In the genomic region with DNA sequence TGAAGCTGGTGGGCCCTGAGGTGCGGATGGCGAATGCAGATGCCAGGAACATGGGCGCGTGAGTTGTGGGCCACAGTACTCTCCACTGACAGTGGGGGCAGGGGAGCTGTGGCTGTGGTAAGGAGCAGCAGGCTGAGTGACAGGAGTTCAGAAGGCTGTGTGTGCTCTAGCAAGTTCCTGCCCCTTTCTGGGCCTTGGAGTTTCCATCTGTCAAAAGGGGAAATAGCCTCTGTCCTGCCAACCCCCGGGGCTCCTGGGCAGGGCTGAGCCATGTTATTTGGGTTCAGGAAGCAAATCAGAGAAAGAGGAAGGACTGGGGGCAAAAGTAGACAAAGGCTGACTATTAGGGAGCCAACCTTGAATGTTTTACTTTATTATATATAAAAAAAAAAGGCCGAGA, we compare ENCODE assay signal across 14 cellular contexts. TPM values are rescaled to one million over a fixed set of nuclear protein-coding genes. Genes with fewer than 3 reads are reported as not detected.
DNase-seq lines count a peak whose midpoint lies in the region; ATAC-seq and TF ChIP-seq lines count a peak whose summit lies in the region.
"Had no signal": no experiment of that assay in that cellular context is flagged by ENCODE, and none has a peak within 500 bp of the region (broad histone marks: within the 10 kb centered on the region; RNA-seq: fewer than 3 reads in every experiment).

No MANE protein-coding gene starts in this region.

- intact Hi-C loops in left cardiac atrium (cut with DNase I), result no loop called here

- no peak for DNase-seq in Peyer's patch
- no peak for DNase-seq in left cardiac atrium
- DNase-seq in pons (ENCODE audit: low spot score), result peak; percentile 49
- no peak for DNase-seq in type B pancreatic cell (ENCODE audit: extremely low spot score, unreplicated experiment)
- DNase-seq in AG08395 (ENCODE audit: low spot score), result no peak
- no peak for DNase-seq in NK-92 (lab: John Stamatoyannopoulos, UW; ENCODE audit: unreplicated experiment)
- DNase-seq: CD4-positive, CD25-positive, alpha-beta regulatory T cell; GOT3; MM.1S; NCI-H446 treated with DMSO at 0.1 percent for 48 hours had no signal

- no peak overlapping the region for H3K4me3 Mint-ChIP-seq in type B pancreatic cell
- H3K4me3 Mint-ChIP-seq: CD4-positive, CD25-positive, alpha-beta regulatory T cell; stimulated activated naive CD8-positive, alpha-beta T cell treated with anti-CD3 and anti-CD28 coated beads, Interleukin-15, Interleukin-2, amounts not matched to agents 100 ng/mL and 50 ng/mL, for 24 hours had no signal

- no peaks in the 10 kb centered on the region for H3K4me1 Mint-ChIP-seq in type B pancreatic cell (ENCODE audit: unreplicated experiment)
- H3K4me1 Mint-ChIP-seq: CD4-positive, CD25-positive, alpha-beta regulatory T cell had no signal

- H3K4me3 ChIP-seq in HEK293 (ENCODE audit: low read depth, low read length), result no peak overlapping the region
- no peak overlapping the region for H3K4me3 ChIP-seq in Peyer's patch

- no peaks in the 10 kb centered on the region for H3K4me1 ChIP-seq in HEK293 (ENCODE audit: control insufficient read depth, insufficient read depth, low read length)
- peaks cover 0 to 7% (median 0%) of the 10 kb centered on the region in 4 donors for H3K4me1 ChIP-seq in Peyer's patch

- TF ChIP-seq CTCF in HEK293 (tag by site-specific recombination; IDR thresholded peaks at IDR 0.05), result no peak
- TF ChIP-seq CTCF in Peyer's patch (IDR thresholded peaks at IDR 0.05), result no peak
- no peak for TF ChIP-seq CTCF in type B pancreatic cell (conservative IDR thresholded peaks at IDR 0.05)

- H3K27ac ChIP-seq in HEK293 (ENCODE audit: extremely low read depth, low read depth, low read length) (no peak overlapping the region), Peyer's patch (peak overlapping the region in 3 of 4 donors; percentile 40 to 70 (median 66))

- peaks cover 5% of the 10 kb centered on the region for H3K36me3 Mint-ChIP-seq in type B pancreatic cell
- H3K36me3 Mint-ChIP-seq: activated naive CD4-positive, alpha-beta T cell treated with anti-CD3 and anti-CD28 coated beads, Interleukin-2, amount 50 U/mL, for 72 hours had no signal

- CTCF ChIA-PET in HEK293 (lab: Yijun Ruan, JAX), result interaction anchor here (0.8 kb wide), 1 partner anchor 123 kb away, joined by 3 read pairs; no protein-coding TSS in a partner anchor

- no peak overlapping the region for H3K27ac Mint-ChIP-seq in type B pancreatic cell
- H3K27ac Mint-ChIP-seq: CD4-positive, CD25-positive, alpha-beta regulatory T cell; stimulated activated naive CD8-positive, alpha-beta T cell treated with anti-CD3 and anti-CD28 coated beads, Interleukin-15, Interleukin-2, amounts not matched to agents 100 ng/mL and 50 ng/mL, for 24 hours had no signal

- no peaks in the 10 kb centered on the region for H3K27me3 Mint-ChIP-seq in type B pancreatic cell
- H3K27me3 Mint-ChIP-seq: CD4-positive, CD25-positive, alpha-beta regulatory T cell; stimulated activated naive CD8-positive, alpha-beta T cell treated with anti-CD3 and anti-CD28 coated beads, Interleukin-15, Interleukin-2, amounts not matched to agents 100 ng/mL and 50 ng/mL, for 24 hours had no signal

- H3K9me3 Mint-ChIP-seq in type B pancreatic cell, result no peaks in the 10 kb centered on the region
- H3K9me3 Mint-ChIP-seq: activated naive CD4-positive, alpha-beta T cell treated with anti-CD3 and anti-CD28 coated beads, Interleukin-2, amount 50 U/mL, for 72 hours; stimulated activated naive CD8-positive, alpha-beta T cell treated with anti-CD3 and anti-CD28 coated beads, Interleukin-15, Interleukin-2, amounts not matched to agents 100 ng/mL and 50 ng/mL, for 24 hours had no signal

- TF ChIP-seq POLR2A in Peyer's patch (IDR thresholded peaks at IDR 0.05), result no peak

- peaks cover 17 to 74% of the 10 kb centered on the region in 2 experiments; a peak in 2 of 3 replicates for H3K36me3 ChIP-seq in HEK293 (ENCODE audit: control insufficient read depth in 2 of 2, insufficient read depth in 1 of 2, low read length in 2 of 2)
- H3K36me3 ChIP-seq in Peyer's patch, result peaks cover 0 to 68% (median 0%) of the 10 kb centered on the region in 3 donors

- no peaks in the 10 kb centered on the region for H3K9me3 ChIP-seq in HEK293 (ENCODE audit: control insufficient read depth, insufficient read depth, low read depth, low read length)
- H3K9me3 ChIP-seq in Peyer's patch, result no peaks in the 10 kb centered on the region

- ATAC-seq in left cardiac atrium (peak; percentile 8 to 56), GM19324 (IDR thresholded peaks at IDR 0.05; ENCODE audit: low FRiP score, unreplicated experiment) (no peak)
- ATAC-seq: activated naive CD4-positive, alpha-beta T cell treated with anti-CD3 and anti-CD28 coated beads, Interleukin-2, amount 50 U/mL, for 72 hours had no signal

- POLR2A ChIA-PET in HEK293 (lab: Yijun Ruan, JAX), result interaction anchor here (1.0 to 1.2 kb wide), 2 partner anchors 51 to 52 kb away, joined by 3 to 5 read pairs; no protein-coding TSS in a partner anchor

- H3K27me3 ChIP-seq in Peyer's patch, result no peaks in the 10 kb centered on the region

TF ChIP-seq in HEK293, 187 proteins besides CTCF, POLR2A, EP300 and RAD21:
- TF ChIP-seq ZNF677 (tag by site-specific recombination; IDR thresholded peaks at IDR 0.05) (no peak), ZNF768 (tag by site-specific recombination; IDR thresholded peaks at IDR 0.05) (0 out of 2 replicates have a peak, but pooled peaks have one; percentile 13)

RNA-seq across cellular contexts. Expression of gene MFN2, which starts 19.5 kb away (rescaled TPM):
- 100 to 1,000 TPM in 1 of 4 donors, 10 to 100 TPM in 3; 54.5 to 101 (median 94.9) TPM for total RNA-seq in Peyer's patch
- 100 to 1,000 TPM; 442 to 451 TPM for total RNA-seq in left cardiac atrium
- 71.4 and 72.3 TPM in 2 replicates for total RNA-seq in type B pancreatic cell (ENCODE audit: low replicate concordance)

RNA-seq across cellular contexts. Expression of gene PLOD1, which starts 26.2 kb away (rescaled TPM):
- total RNA-seq in Peyer's patch (10 to 100 TPM; 23.9 to 75.2 (median 47.0) TPM), left cardiac atrium (10 to 100 TPM; 70.3 to 83.7 TPM), type B pancreatic cell (ENCODE audit: low replicate concordance) (81.8 and 110 TPM in 2 replicates)

RNA-seq across cellular contexts. Expression of gene KIAA2013, which starts 34.5 kb away (rescaled TPM):
- total RNA-seq in Peyer's patch, result 100 to 1,000 TPM in 3 of 4 donors, 10 to 100 TPM in 1; 80.9 to 400 (median 278) TPM
- 10 to 100 TPM; 31.2 to 36.2 TPM for total RNA-seq in left cardiac atrium
- 39.5 and 50.3 TPM in 2 replicates for total RNA-seq in type B pancreatic cell (ENCODE audit: low replicate concordance)

RNA-seq across cellular contexts. Expression of gene MIIP, which starts 58.6 kb away (rescaled TPM):
- total RNA-seq in Peyer's patch (10 to 100 TPM; 37.0 to 52.0 (median 43.0) TPM), left cardiac atrium (10 to 100 TPM; 18.3 to 20.3 TPM), type B pancreatic cell (ENCODE audit: low replicate concordance) (24.0 and 37.6 TPM in 2 replicates)
